Comparison of ENCODE assay signal across 1 cellular context in genomic region chr18:80033181-80034067, GRCh38.
TF ChIP-seq lines count a peak whose summit lies in the region.

No MANE protein-coding gene starts in this region.

TF ChIP-seq in HepG2, 621 proteins besides CTCF, POLR2A, EP300 and RAD21 (continued from another document and continues in another):
- TF ChIP-seq ZNF589 (CRISPR knock-in tag; conservative IDR thresholded peaks at IDR 0.05) (0 out of 2 replicates have a peak, but pooled peaks have one; percentile 26), ZKSCAN1 (IDR thresholded peaks at IDR 0.05; ENCODE audit: low read length) (no peak), ZNF816 (CRISPR knock-in tag; IDR thresholded peaks at IDR 0.05; ENCODE audit: borderline replicate concordance) (no peak), THRA (CRISPR knock-in tag; IDR thresholded peaks at IDR 0.05; ENCODE audit: borderline replicate concordance) (no peak), MED1 (CRISPR knock-in tag; IDR thresholded peaks at IDR 0.05) (no peak), UBTF (CRISPR knock-in tag; IDR thresholded peaks at IDR 0.05) (0 out of 2 replicates have a peak, but pooled peaks have one; percentile 25), XRCC5 (optimal IDR thresholded peaks at IDR 0.05; ENCODE audit: low read length) (no peak), KMT2A (CRISPR knock-in tag; IDR thresholded peaks at IDR 0.05) (peak; percentile 55; the same call in 1 of the 2 replicates), ZNF318 (CRISPR knock-in tag; IDR thresholded peaks at IDR 0.05) (no peak), RXRB (CRISPR knock-in tag; IDR thresholded peaks at IDR 0.05; ENCODE audit: borderline replicate concordance) (no peak), ZNF687 (CRISPR knock-in tag; IDR thresholded peaks at IDR 0.05) (peak; percentile 64), ZNF430 (CRISPR knock-in tag; IDR thresholded peaks at IDR 0.05) (no peak), SRF (IDR thresholded peaks at IDR 0.05; ENCODE audit: low read depth, low read length) (no peak), SATB2 (CRISPR knock-in tag; IDR thresholded peaks at IDR 0.05) (no peak), HDAC2 (CRISPR knock-in tag; IDR thresholded peaks at IDR 0.05) (peak; percentile 37; the same call in 1 of the 2 replicates), PHF5A (CRISPR knock-in tag; IDR thresholded peaks at IDR 0.05; ENCODE audit: low read depth, unreplicated experiment) (no peak), CCAR2 (optimal IDR thresholded peaks at IDR 0.05; ENCODE audit: low read depth, low read length) (no peak), TFAP4 (IDR thresholded peaks at IDR 0.05; ENCODE audit: borderline replicate concordance, low read depth) (no peak), PAF1 (CRISPR knock-in tag; IDR thresholded peaks at IDR 0.05) (no peak), ZFP36 (IDR thresholded peaks at IDR 0.05; ENCODE audit: borderline replicate concordance, low read depth, low read length, partially characterized antibody) (no peak), ETS1 (CRISPR knock-in tag; IDR thresholded peaks at IDR 0.05) (no peak), GMEB1 (CRISPR knock-in tag; IDR thresholded peaks at IDR 0.05; ENCODE audit: borderline replicate concordance) (no peak), POLR2AphosphoS2 (IDR thresholded peaks at IDR 0.05; ENCODE audit: low read depth, low read length) (no peak), TSC22D2 (CRISPR knock-in tag; IDR thresholded peaks at IDR 0.05; ENCODE audit: borderline replicate concordance) (no peak), CBX5 (CRISPR knock-in tag; IDR thresholded peaks at IDR 0.05; ENCODE audit: borderline replicate concordance) (no peak), KMT2B (CRISPR knock-in tag; IDR thresholded peaks at IDR 0.05) (peak; percentile 53; the same call in 1 of the 2 replicates), ATM (IDR thresholded peaks at IDR 0.05; ENCODE audit: borderline replicate concordance) (no peak), ZNF792 (CRISPR knock-in tag; IDR thresholded peaks at IDR 0.05) (0 out of 2 replicates have a peak, but pooled peaks have one; percentile 17), ZKSCAN5 (CRISPR knock-in tag; IDR thresholded peaks at IDR 0.05) (no peak), ZNF124 (CRISPR knock-in tag; IDR thresholded peaks at IDR 0.05) (no peak), ETV6 (CRISPR knock-in tag; conservative IDR thresholded peaks at IDR 0.05) (no peak), PATZ1 (CRISPR knock-in tag; IDR thresholded peaks at IDR 0.05) (peak; percentile 50; the same call in 1 of the 2 replicates), HINFP (CRISPR knock-in tag; IDR thresholded peaks at IDR 0.05; ENCODE audit: low read depth) (no peak), YEATS4 (CRISPR knock-in tag; IDR thresholded peaks at IDR 0.05; ENCODE audit: borderline replicate concordance) (peak; percentile 69)
